ENCODE assay signal across 8 cellular contexts in the genomic region with DNA sequence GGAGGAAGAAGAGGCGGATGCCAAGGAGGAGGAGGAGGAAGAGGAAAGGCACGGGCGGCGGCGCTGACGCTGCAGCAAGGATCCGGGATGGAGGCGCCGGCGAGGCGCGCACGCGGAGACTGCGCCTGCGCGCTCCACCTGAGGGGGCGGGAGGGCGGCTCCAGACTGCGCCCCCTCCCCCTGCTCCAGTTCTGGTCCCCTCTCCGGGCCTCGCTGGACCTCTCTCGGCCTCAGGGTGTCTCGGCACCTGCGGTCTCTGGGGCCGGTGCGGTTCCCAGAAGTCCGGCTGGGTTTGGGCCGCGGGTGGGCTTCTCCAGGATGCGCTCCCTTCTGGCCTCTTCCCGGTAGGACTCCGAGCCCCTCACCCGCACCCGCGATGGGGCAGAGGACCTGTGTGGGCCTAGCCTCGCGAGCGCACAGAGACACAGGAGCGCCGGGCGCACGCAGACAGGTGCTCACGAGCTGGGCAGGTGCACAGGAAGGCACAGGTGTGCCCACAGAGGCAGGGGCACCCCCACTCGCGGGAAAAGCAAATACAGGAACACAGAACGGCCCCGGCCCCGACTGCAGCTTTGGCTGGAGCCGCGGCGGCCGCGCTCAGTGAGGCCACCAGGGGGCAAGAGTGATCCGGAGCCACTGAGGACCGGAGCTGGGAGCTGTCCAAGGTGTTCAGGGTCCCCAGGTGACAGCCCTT. TPM values are rescaled to one million over a fixed set of nuclear protein-coding genes. Genes with fewer than 3 reads are reported as not detected.
DNase-seq lines count a peak whose midpoint lies in the region; ATAC-seq and TF ChIP-seq lines count a peak whose summit lies in the region.

A gene with protein sequence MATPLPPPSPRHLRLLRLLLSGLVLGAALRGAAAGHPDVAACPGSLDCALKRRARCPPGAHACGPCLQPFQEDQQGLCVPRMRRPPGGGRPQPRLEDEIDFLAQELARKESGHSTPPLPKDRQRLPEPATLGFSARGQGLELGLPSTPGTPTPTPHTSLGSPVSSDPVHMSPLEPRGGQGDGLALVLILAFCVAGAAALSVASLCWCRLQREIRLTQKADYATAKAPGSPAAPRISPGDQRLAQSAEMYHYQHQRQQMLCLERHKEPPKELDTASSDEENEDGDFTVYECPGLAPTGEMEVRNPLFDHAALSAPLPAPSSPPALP (minus strand): TSS at position 84 of the 694 bp plus-strand sequence. CDS start 188 bp downstream, outside the sequence.

- peaks cover 14% of the 10 kb centered on the region for H3K4me1 ChIP-seq in BE2C

- WGBS in lower leg skin, 2 donors, result 0% methylated on average over 42 to 46 of the region's 56 CpGs

- TF ChIP-seq POLR2A in lower leg skin (IDR thresholded peaks at IDR 0.05), result no peak

- H3K4me3 ChIP-seq in BE2C (ENCODE audit: low read depth, low read length), result peak within 1 kb of the TSS; percentile 83
- H3K4me3 ChIP-seq in dorsolateral prefrontal cortex, result peak within 1 kb of the TSS; percentile 56 to 85 (median 71)
- H3K4me3 ChIP-seq in lower leg skin (ENCODE audit: low read depth, poor library complexity, severe bottlenecking), result peak within 1 kb of the TSS; percentile 44

- H3K27ac ChIP-seq in dorsolateral prefrontal cortex, result peak within 1 kb of the TSS in 55 of 59 donors; percentile 29 to 92 (median 79)

- no peaks in the 10 kb centered on the region for H3K9me3 ChIP-seq in BE2C

- no peak for ATAC-seq in GM18517 (IDR thresholded peaks at IDR 0.05; ENCODE audit: unreplicated experiment)

- peak; percentile 82 for TF ChIP-seq CTCF in BE2C (IDR thresholded peaks at IDR 0.05; ENCODE audit: low read depth, low read length)
- peak; percentile 58 to 94 (median 85) for TF ChIP-seq CTCF in dorsolateral prefrontal cortex (IDR thresholded peaks at IDR 0.05 in 54 of 56, conservative IDR thresholded peaks at IDR 0.05 in 2 of 56; ENCODE audit: low read depth in 1 of 56, partially characterized antibody in 56 of 56)
- peak in 1 of 3 donors; percentile 48 for TF ChIP-seq CTCF in lower leg skin (IDR thresholded peaks at IDR 0.05)

- DNase-seq in BE2C, result peak; percentile 90
- peak; percentile 42 for DNase-seq in HCEC 1CT
- DNase-seq in NCI-H526 (lab: John Stamatoyannopoulos, UW), result peak; percentile 24 to 79
- peak; percentile 87 to 91 for DNase-seq in activated CD4-positive, alpha-beta T cell treated with anti-CD3 and anti-CD28 coated beads, Interleukin-2, amount 50 U/mL, for 48 hours
- peak; percentile 67 to 83 (median 72) for DNase-seq in dorsolateral prefrontal cortex
- no peak for DNase-seq in lower leg skin (ENCODE audit: low spot score in 2 of 2)
- DNase-seq in stimulated activated CD4-positive, alpha-beta T cell treated with anti-CD3 and anti-CD28 coated beads, Interleukin-4, amount 100 ng/mL, for 1 hour, result peak; percentile 83

- intact Hi-C loops in dorsolateral prefrontal cortex (cut with DNase I), result loop anchor here in 1 of 2 donors (1.0 kb wide), 1 partner anchor 18 kb away; no protein-coding TSS in a partner anchor
- intact Hi-C loops in lower leg skin (cut with DNase I; ENCODE audit: low total_unique reads), result no loop called here

- H3K36me3 ChIP-seq in BE2C, result no peaks in the 10 kb centered on the region

- H3K27me3 ChIP-seq in BE2C (peaks cover 9% of the 10 kb centered on the region), dorsolateral prefrontal cortex (peaks cover 0 to 30% (median 17%) of the 10 kb centered on the region in 45 donors)

RNA-seq across cellular contexts. Expression of the gene that starts here (rescaled TPM):
- polyA plus RNA-seq in BE2C (2012; ENCODE audit: insufficient read depth, insufficient read length, low read depth), result 377 TPM
- 100 to 1,000 TPM; 142 to 297 (median 214) TPM for total RNA-seq in dorsolateral prefrontal cortex
- 10 to 100 TPM; 29.1 to 63.9 (median 56.1) TPM for total RNA-seq in lower leg skin

Comparison
In these comparisons a context has a peak if more than half of its experiments do, and no peak if none do; other contexts are left out.
1. DNase-seq: peak in BE2C (single experiment), HCEC 1CT (single experiment), NCI-H526 (2 of 2), activated CD4-positive, alpha-beta T cell treated with anti-CD3 and anti-CD28 coated beads, Interleukin-2, amount 50 U/mL, for 48 hours (2 of 2), dorsolateral prefrontal cortex (10 of 10) and stimulated activated CD4-positive, alpha-beta T cell treated with anti-CD3 and anti-CD28 coated beads, Interleukin-4, amount 100 ng/mL, for 1 hour (single experiment); none in lower leg skin (0 of 2).
2. Peak in every context shown above with its lines, with median percentiles within 50 percentile points of each other: H3K4me3 ChIP-seq.